Comparison of ENCODE assay signal across 2 cellular contexts in the genomic region with DNA sequence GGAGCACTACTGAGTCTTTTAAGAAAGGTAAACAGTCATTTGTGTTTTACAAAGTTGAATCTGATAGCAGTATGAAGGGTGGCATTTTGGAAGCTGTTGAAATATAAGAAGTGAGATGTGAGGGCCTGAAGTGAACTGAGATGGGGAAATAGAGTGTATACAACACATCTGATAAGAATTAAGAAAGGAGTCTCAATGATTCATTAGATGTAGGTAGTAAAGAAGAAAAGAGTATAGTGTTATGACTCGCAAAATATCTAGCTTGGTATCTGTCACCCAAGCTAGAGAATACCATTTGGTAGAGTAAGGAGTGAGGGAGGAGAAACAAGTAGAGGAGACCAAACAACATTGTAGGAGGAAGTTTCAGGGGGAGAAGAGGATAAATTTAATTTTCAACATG.
TF ChIP-seq lines count a peak whose summit lies in the region.

No MANE protein-coding gene starts in this region.

TF ChIP-seq in SK-N-SH, 30 proteins besides CTCF, POLR2A, EP300 and RAD21 (continued from another document):
- TF ChIP-seq FOSL2 (IDR thresholded peaks at IDR 0.05; ENCODE audit: borderline replicate concordance, low read depth): peak; percentile 37; the same call in 1 of the 2 replicates
- no peak for TF ChIP-seq GATA2 (CRISPR knock-in tag; IDR thresholded peaks at IDR 0.05)
TF ChIP-seq in SK-N-SH: peak in this region for 3.

TF ChIP-seq in SK-N-SH treated with all-trans-retinoic acid at 6 μM for 48 hours, 23 proteins besides CTCF, POLR2A, EP300 and RAD21 (continued from another document):
- TF ChIP-seq, protein P1, sequence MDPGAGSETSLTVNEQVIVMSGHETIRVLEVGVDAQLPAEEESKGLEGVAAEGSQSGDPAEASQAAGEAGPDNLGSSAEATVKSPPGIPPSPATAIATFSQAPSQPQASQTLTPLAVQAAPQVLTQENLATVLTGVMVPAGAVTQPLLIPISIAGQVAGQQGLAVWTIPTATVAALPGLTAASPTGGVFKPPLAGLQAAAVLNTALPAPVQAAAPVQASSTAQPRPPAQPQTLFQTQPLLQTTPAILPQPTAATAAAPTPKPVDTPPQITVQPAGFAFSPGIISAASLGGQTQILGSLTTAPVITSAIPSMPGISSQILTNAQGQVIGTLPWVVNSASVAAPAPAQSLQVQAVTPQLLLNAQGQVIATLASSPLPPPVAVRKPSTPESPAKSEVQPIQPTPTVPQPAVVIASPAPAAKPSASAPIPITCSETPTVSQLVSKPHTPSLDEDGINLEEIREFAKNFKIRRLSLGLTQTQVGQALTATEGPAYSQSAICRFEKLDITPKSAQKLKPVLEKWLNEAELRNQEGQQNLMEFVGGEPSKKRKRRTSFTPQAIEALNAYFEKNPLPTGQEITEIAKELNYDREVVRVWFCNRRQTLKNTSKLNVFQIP (CRISPR knock-in tag; IDR thresholded peaks at IDR 0.05; ENCODE audit: borderline replicate concordance, low read depth): no peak
- no peak for TF ChIP-seq ZC3H10 (CRISPR knock-in tag; IDR thresholded peaks at IDR 0.05)
- no peak for TF ChIP-seq ARNTL (CRISPR knock-in tag; IDR thresholded peaks at IDR 0.05; ENCODE audit: borderline replicate concordance, low read depth)
- TF ChIP-seq ISL1 (CRISPR knock-in tag; IDR thresholded peaks at IDR 0.05): no peak
- TF ChIP-seq, protein P2, sequence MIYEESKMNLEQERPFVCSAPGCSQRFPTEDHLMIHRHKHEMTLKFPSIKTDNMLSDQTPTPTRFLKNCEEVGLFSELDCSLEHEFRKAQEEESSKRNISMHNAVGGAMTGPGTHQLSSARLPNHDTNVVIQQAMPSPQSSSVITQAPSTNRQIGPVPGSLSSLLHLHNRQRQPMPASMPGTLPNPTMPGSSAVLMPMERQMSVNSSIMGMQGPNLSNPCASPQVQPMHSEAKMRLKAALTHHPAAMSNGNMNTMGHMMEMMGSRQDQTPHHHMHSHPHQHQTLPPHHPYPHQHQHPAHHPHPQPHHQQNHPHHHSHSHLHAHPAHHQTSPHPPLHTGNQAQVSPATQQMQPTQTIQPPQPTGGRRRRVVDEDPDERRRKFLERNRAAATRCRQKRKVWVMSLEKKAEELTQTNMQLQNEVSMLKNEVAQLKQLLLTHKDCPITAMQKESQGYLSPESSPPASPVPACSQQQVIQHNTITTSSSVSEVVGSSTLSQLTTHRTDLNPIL (CRISPR knock-in tag; IDR thresholded peaks at IDR 0.05; ENCODE audit: low read depth): no peak
- TF ChIP-seq, protein P3, sequence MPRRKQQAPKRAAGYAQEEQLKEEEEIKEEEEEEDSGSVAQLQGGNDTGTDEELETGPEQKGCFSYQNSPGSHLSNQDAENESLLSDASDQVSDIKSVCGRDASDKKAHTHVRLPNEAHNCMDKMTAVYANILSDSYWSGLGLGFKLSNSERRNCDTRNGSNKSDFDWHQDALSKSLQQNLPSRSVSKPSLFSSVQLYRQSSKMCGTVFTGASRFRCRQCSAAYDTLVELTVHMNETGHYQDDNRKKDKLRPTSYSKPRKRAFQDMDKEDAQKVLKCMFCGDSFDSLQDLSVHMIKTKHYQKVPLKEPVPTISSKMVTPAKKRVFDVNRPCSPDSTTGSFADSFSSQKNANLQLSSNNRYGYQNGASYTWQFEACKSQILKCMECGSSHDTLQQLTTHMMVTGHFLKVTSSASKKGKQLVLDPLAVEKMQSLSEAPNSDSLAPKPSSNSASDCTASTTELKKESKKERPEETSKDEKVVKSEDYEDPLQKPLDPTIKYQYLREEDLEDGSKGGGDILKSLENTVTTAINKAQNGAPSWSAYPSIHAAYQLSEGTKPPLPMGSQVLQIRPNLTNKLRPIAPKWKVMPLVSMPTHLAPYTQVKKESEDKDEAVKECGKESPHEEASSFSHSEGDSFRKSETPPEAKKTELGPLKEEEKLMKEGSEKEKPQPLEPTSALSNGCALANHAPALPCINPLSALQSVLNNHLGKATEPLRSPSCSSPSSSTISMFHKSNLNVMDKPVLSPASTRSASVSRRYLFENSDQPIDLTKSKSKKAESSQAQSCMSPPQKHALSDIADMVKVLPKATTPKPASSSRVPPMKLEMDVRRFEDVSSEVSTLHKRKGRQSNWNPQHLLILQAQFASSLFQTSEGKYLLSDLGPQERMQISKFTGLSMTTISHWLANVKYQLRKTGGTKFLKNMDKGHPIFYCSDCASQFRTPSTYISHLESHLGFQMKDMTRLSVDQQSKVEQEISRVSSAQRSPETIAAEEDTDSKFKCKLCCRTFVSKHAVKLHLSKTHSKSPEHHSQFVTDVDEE (CRISPR knock-in tag; IDR thresholded peaks at IDR 0.05): no peak
